In genomic region chr10:126218174-126218573, GRCh38 we compare ENCODE assay signal across 9 cellular contexts.
"Had no signal": no experiment of that assay in that cellular context is flagged by ENCODE, and none has a peak within 500 bp of the region (broad histone marks: within the 10 kb centered on the region; RNA-seq: fewer than 3 reads in every experiment).

No MANE protein-coding gene starts in this region.

- ATAC-seq: GM23338, HCT116 had no signal

- H3K4me3 Mint-ChIP-seq: GM23338 had no signal

- DNase-seq: H7, IMR-90, Karpas-422, KBM-7 had no signal

- H3K9me3 ChIP-seq: HAP-1 had no signal

- H3K9me3 Mint-ChIP-seq: GM23338 had no signal

- H3K27ac Mint-ChIP-seq: GM23338 had no signal

- H3K4me3 ChIP-seq: GM23338, HAP-1 had no signal

- H2AFZ ChIP-seq: GM23338 had no signal

- H3K4me2 ChIP-seq: GM23338, KMS-11 had no signal

- H3K36me3 ChIP-seq: HAP-1 had no signal

- H3K9ac ChIP-seq: KMS-11 had no signal

- H3K27ac ChIP-seq: HL-60, KMS-11 had no signal
